1 cellular context compared by ENCODE assay signal in genomic region chr4:141391293-141391692, GRCh38.
TF ChIP-seq lines count a peak whose summit lies in the region.

No MANE protein-coding gene starts in this region.

TF ChIP-seq in IMR-90, 13 proteins besides CTCF, POLR2A, EP300 and RAD21:
- TF ChIP-seq RFX5 (IDR thresholded peaks at IDR 0.05; ENCODE audit: low read depth, low read length) (no peak), RCOR1 (IDR thresholded peaks at IDR 0.05; ENCODE audit: insufficient replicate concordance, low read length) (no peak), BHLHE40 (IDR thresholded peaks at IDR 0.05; ENCODE audit: low read depth, low read length) (no peak), FOS (IDR thresholded peaks at IDR 0.05; ENCODE audit: low read depth, low read length) (no peak), MAZ (IDR thresholded peaks at IDR 0.05; ENCODE audit: borderline replicate concordance, low read depth, low read length) (no peak), NFE2L2 (IDR thresholded peaks at IDR 0.05; ENCODE audit: low read depth, low read length) (no peak), ELK1 (IDR thresholded peaks at IDR 0.05; ENCODE audit: borderline replicate concordance, low read depth, low read length) (no peak), SMC3 (IDR thresholded peaks at IDR 0.05; ENCODE audit: low read depth, low read length) (no peak), CEBPB (IDR thresholded peaks at IDR 0.05; ENCODE audit: low read depth, low read length) (no peak), MXI1 (IDR thresholded peaks at IDR 0.05; ENCODE audit: borderline replicate concordance, low read depth, low read length) (no peak), CHD1 (IDR thresholded peaks at IDR 0.05; ENCODE audit: low read depth, low read length) (no peak), USF2 (IDR thresholded peaks at IDR 0.05; ENCODE audit: low read depth, low read length) (no peak), MAFK (IDR thresholded peaks at IDR 0.05; ENCODE audit: low read depth, low read length) (no peak)
